Comparison of ENCODE assay signal across 18 cellular contexts in the genomic region with DNA sequence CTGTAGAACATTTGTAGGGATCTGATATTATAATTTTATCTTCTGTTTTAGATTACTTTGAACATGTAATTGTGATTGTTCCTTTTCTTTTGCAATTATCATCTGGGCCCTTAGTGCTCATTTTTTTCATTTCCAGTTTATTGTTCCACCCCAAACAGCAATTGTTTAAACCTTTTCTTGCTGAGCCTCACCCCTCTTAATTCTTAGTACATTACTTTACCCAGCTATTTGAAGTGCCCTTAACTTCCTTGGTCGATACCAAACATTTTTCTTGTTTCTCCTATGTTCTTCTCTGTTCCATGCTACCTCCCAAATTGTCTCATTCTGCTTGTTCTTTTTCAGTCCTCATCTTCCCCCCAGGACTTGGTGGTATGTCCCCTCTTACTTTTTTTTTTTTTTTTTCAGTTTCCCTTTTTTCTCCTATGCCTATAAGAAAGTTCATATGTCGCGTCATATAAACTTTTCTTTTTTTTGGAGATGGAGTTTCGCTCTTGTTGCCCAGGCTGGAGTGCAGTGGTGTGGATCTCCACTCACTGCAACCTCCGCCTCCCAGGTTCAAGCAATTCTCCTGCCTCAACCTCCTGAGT.
"Had no signal": no experiment of that assay in that cellular context is flagged by ENCODE, and none has a peak within 500 bp of the region (broad histone marks: within the 10 kb centered on the region; RNA-seq: fewer than 3 reads in every experiment).

No MANE protein-coding gene starts in this region.

- H3K27me3 ChIP-seq: sigmoid colon, upper lobe of left lung had no signal

- H3K4me3 ChIP-seq: lower lobe of right lung, mucosa of descending colon, sigmoid colon, thoracic aorta had no signal

- H3K9me3 ChIP-seq: lower lobe of right lung, mucosa of descending colon, sigmoid colon, thoracic aorta, upper lobe of left lung had no signal

- H3K36me3 ChIP-seq: lower lobe of right lung, sigmoid colon, thoracic aorta, upper lobe of left lung had no signal

- H3K27ac ChIP-seq: lower lobe of right lung, sigmoid colon, thoracic aorta, upper lobe of left lung had no signal

- DNase-seq: activated CD4-positive, alpha-beta T cell treated with anti-CD3 and anti-CD28 coated beads, Interleukin-2, amount 10 ng/mL, durations not matched to agents 24 days and 14 days; activated CD8-positive, alpha-beta T cell treated with anti-CD3 and anti-CD28 coated beads for 36 hours; activated gamma-delta T cell; activated naive CD4-positive, alpha-beta T cell treated with anti-CD3 and anti-CD28 coated beads, Interleukin-2, amount 50 U/mL, for 16 hours; aorta; foreskin fibroblast; lower lobe of right lung; mesendoderm; mucosa of descending colon; nephron progenitor cell; posterior cingulate gyrus; sigmoid colon; stimulated activated CD4-positive, alpha-beta T cell treated with anti-CD3 and anti-CD28 coated beads, Interleukin-4, amount 100 ng/mL, for 24 hours; stimulated activated naive CD4-positive, alpha-beta T cell treated with Interleukin-2 at 50 U/mL for 16 hours; upper lobe of left lung had no signal

- H3K4me3 Mint-ChIP-seq: activated CD4-positive, alpha-beta T cell treated with anti-CD3 and anti-CD28 coated beads, Interleukin-2, amount 10 ng/mL, durations not matched to agents 24 days and 14 days; activated T-helper 1 cell treated with anti-CD3 and anti-CD28 coated beads, Interleukin-12 subunit alpha, Interleukin-12 subunit beta, Interleukin-2, Interleukin-4 antibody, amounts not matched to agents 30 ng/mL and 10 ng/mL and 1 ng/mL, durations not matched to agents 14 hours and 24 hours and 36 hours; brain; nephron progenitor cell had no signal

- H3K27ac Mint-ChIP-seq: activated CD4-positive, alpha-beta T cell treated with anti-CD3 and anti-CD28 coated beads, Interleukin-2, amount 10 ng/mL, durations not matched to agents 24 days and 14 days; activated CD8-positive, alpha-beta T cell treated with anti-CD3 and anti-CD28 coated beads for 36 hours; activated T-helper 1 cell treated with anti-CD3 and anti-CD28 coated beads, Interleukin-12 subunit alpha, Interleukin-12 subunit beta, Interleukin-2, Interleukin-4 antibody, amounts not matched to agents 30 ng/mL and 10 ng/mL and 1 ng/mL, durations not matched to agents 14 hours and 24 hours and 36 hours; brain had no signal

- H3K27me3 Mint-ChIP-seq: activated CD4-positive, alpha-beta T cell treated with anti-CD3 and anti-CD28 coated beads, Interleukin-2, amount 10 ng/mL, durations not matched to agents 24 days and 14 days; activated CD8-positive, alpha-beta T cell treated with anti-CD3 and anti-CD28 coated beads for 36 hours had no signal

- H3K9me3 Mint-ChIP-seq: activated CD4-positive, alpha-beta T cell treated with anti-CD3 and anti-CD28 coated beads, Interleukin-2, amount 10 ng/mL, durations not matched to agents 24 days and 14 days; activated CD8-positive, alpha-beta T cell treated with anti-CD3 and anti-CD28 coated beads for 36 hours; activated T-helper 1 cell treated with anti-CD3 and anti-CD28 coated beads, Interleukin-12 subunit alpha, Interleukin-12 subunit beta, Interleukin-2, Interleukin-4 antibody, amounts not matched to agents 30 ng/mL and 10 ng/mL and 1 ng/mL, durations not matched to agents 14 hours and 24 hours and 36 hours; brain; nephron progenitor cell had no signal
